ENCODE assay signal across 8 cellular contexts in genomic region chr14:88551094-88551870, GRCh38. TPM values are rescaled to one million over a fixed set of nuclear protein-coding genes. Genes with fewer than 3 reads are reported as not detected.
DNase-seq lines count a peak whose midpoint lies in the region; ATAC-seq, FAIRE-seq and TF ChIP-seq lines count a peak whose summit lies in the region.

No MANE protein-coding gene starts in this region.

- H3K27ac ChIP-seq in astrocyte (ENCODE audit: low read depth, low read length) (peak overlapping the region; percentile 5), right atrium auricular region (peak overlapping the region; percentile 84 to 95), trophoblast cell (ENCODE audit: low read depth, low read length) (no peak overlapping the region), upper lobe of right lung (peak overlapping the region; percentile 49)

- H2BK12ac ChIP-seq in trophoblast cell (ENCODE audit: low read length): no peak overlapping the region

- no peak overlapping the region for H3K27ac Mint-ChIP-seq in astrocyte (ENCODE audit: unreplicated experiment)

- H2BK120ac ChIP-seq in trophoblast cell (ENCODE audit: insufficient read depth, low read length, poor library complexity): no peak overlapping the region

- H3K4me3 ChIP-seq in astrocyte (ENCODE audit: insufficient read depth, low read depth, low read length) (peak overlapping the region; percentile 71), right atrium auricular region (peak overlapping the region; percentile 55 to 71), trophoblast cell (ENCODE audit: low read depth, low read length) (peak overlapping the region; percentile 55), upper lobe of right lung (peak overlapping the region; percentile 69)

- H3K36me3 Mint-ChIP-seq in astrocyte (ENCODE audit: low read depth, unreplicated experiment): peaks cover 6% of the 10 kb centered on the region

- peaks cover 42% of the 10 kb centered on the region for H4K20me1 ChIP-seq in astrocyte (ENCODE audit: insufficient read depth, low read length)

- peaks cover 9% of the 10 kb centered on the region for H3K79me1 ChIP-seq in trophoblast cell (ENCODE audit: low read length)

- peak overlapping the region; percentile 92 for H3K4me3 Mint-ChIP-seq in astrocyte (ENCODE audit: unreplicated experiment)

- H3K4ac ChIP-seq in trophoblast cell (ENCODE audit: low read depth, low read length): peak overlapping the region; percentile 50

- no peaks in the 10 kb centered on the region for H3K27me3 ChIP-seq in astrocyte (ENCODE audit: insufficient read depth, low read length)
- no peaks in the 10 kb centered on the region for H3K27me3 ChIP-seq in right atrium auricular region
- no peaks in the 10 kb centered on the region for H3K27me3 ChIP-seq in trophoblast cell (ENCODE audit: insufficient read depth, low read length)
- no peaks in the 10 kb centered on the region for H3K27me3 ChIP-seq in upper lobe of right lung

- H2AK5ac ChIP-seq in trophoblast cell (ENCODE audit: low read length): no peak overlapping the region

- FAIRE-seq in RCC 7860 (lab: Jason Lieb, UNC) (no peak), astrocyte (lab: Jason Lieb, UNC) (no peak)

- WGBS in trophoblast cell (ENCODE audit: extremely low coverage, insufficient coverage, insufficient read length): no CpG with 5 or more reads among the region's 50 CpGs

- H3K36me3 ChIP-seq in astrocyte (ENCODE audit: insufficient read depth, low read length): peaks cover 17% of the 10 kb centered on the region
- peaks cover 20% of the 10 kb centered on the region for H3K36me3 ChIP-seq in right atrium auricular region
- peaks cover 24 to 28% of the 10 kb centered on the region in 2 experiments for H3K36me3 ChIP-seq in trophoblast cell (ENCODE audit: control insufficient read depth in 1 of 2, insufficient read depth in 2 of 2, low read length in 2 of 2)
- peaks cover 21% of the 10 kb centered on the region for H3K36me3 ChIP-seq in upper lobe of right lung

- TF ChIP-seq CTCF in astrocyte (IDR thresholded peaks at IDR 0.05; ENCODE audit: insufficient read depth, low read depth, low read length) (no peak), right atrium auricular region (IDR thresholded peaks at IDR 0.05) (peak in 1 of 2 donors; percentile 71), upper lobe of right lung (IDR thresholded peaks at IDR 0.05) (peak; percentile 30)

- intact Hi-C loops in upper lobe of right lung (cut with DNase I): loop anchor here (10.0 kb wide), 1 partner anchor 56 kb away; no protein-coding TSS in a partner anchor

- peak overlapping the region; percentile 39 for H4K12ac ChIP-seq in trophoblast cell (ENCODE audit: low read depth, low read length)

- H3K27me3 Mint-ChIP-seq in astrocyte (ENCODE audit: low read depth, unreplicated experiment): no peaks in the 10 kb centered on the region

- peaks cover 13% of the 10 kb centered on the region for H3K4me1 ChIP-seq in astrocyte (ENCODE audit: insufficient read depth, low read length)
- peaks cover 0 to 63% of the 10 kb centered on the region in 2 donors for H3K4me1 ChIP-seq in right atrium auricular region
- H3K4me1 ChIP-seq in trophoblast cell (ENCODE audit: control insufficient read depth in 1 of 2, insufficient read depth in 2 of 2, low read length in 2 of 2): peaks cover 6 to 7% of the 10 kb centered on the region in 2 experiments
- H3K4me1 ChIP-seq in upper lobe of right lung: peaks cover 27% of the 10 kb centered on the region

- H4K91ac ChIP-seq in trophoblast cell (ENCODE audit: low read depth, low read length): no peak overlapping the region

- no peak overlapping the region for H3K23ac ChIP-seq in trophoblast cell (ENCODE audit: low read length)

- peak; percentile 87 for ATAC-seq in upper lobe of right lung

- H3K4me2 ChIP-seq in astrocyte (ENCODE audit: low read length): peak overlapping the region; percentile 89
- peak overlapping the region; percentile 53 for H3K4me2 ChIP-seq in trophoblast cell (ENCODE audit: low read length)

- H3K79me2 ChIP-seq in astrocyte (ENCODE audit: insufficient read depth, low read length) (peaks cover 72% of the 10 kb centered on the region), trophoblast cell (ENCODE audit: control insufficient read depth, insufficient read depth, low read length, poor library complexity) (peaks cover 5% of the 10 kb centered on the region)

- H3K4me1 Mint-ChIP-seq in astrocyte (ENCODE audit: low read depth, unreplicated experiment): peaks cover 11% of the 10 kb centered on the region

- no peak overlapping the region for H3K18ac ChIP-seq in trophoblast cell (ENCODE audit: low read length)

- no peaks in the 10 kb centered on the region for H3K9me3 ChIP-seq in astrocyte (ENCODE audit: insufficient read depth, low read depth, low read length)
- no peaks in the 10 kb centered on the region for H3K9me3 ChIP-seq in right atrium auricular region
- H3K9me3 ChIP-seq in trophoblast cell (ENCODE audit: insufficient read depth, low read depth, low read length): no peaks in the 10 kb centered on the region
- H3K9me3 ChIP-seq in upper lobe of right lung: no peaks in the 10 kb centered on the region

- H3K14ac ChIP-seq in trophoblast cell (ENCODE audit: low read length): no peak overlapping the region

- peak overlapping the region; percentile 32 for H4K8ac ChIP-seq in trophoblast cell (ENCODE audit: low read depth, low read length)

- H2BK5ac ChIP-seq in trophoblast cell (ENCODE audit: low read depth, low read length, poor library complexity): no peak overlapping the region

- H2AFZ ChIP-seq in astrocyte (ENCODE audit: low read depth, low read length) (peak overlapping the region; percentile 72), trophoblast cell (ENCODE audit: insufficient read depth, low read length, poor library complexity) (no peak overlapping the region)

- DNase-seq in AG20443 (ENCODE audit: low spot score) (peak; percentile 92), HCEC 1CT (peak; percentile 84), RCC 7860 (ENCODE audit: low spot score) (peak; percentile 42), astrocyte (ENCODE audit: low read depth) (peak; percentile 72), right atrium auricular region (ENCODE audit: low spot score) (peak; percentile 85), trophoblast cell (peak; percentile 61 to 78), upper lobe of right lung (peak; percentile 90), NCI-H774 (lab: John Stamatoyannopoulos, UW) (no peak)

- H3K9ac ChIP-seq in astrocyte (ENCODE audit: low read length): peak overlapping the region; percentile 62
- H3K9ac ChIP-seq in trophoblast cell (ENCODE audit: low read length): no peak overlapping the region

- H3K9me3 Mint-ChIP-seq in astrocyte (ENCODE audit: unreplicated experiment): no peaks in the 10 kb centered on the region

RNA-seq across cellular contexts. Expression of gene PTPN21, which starts 3.5 kb away (rescaled TPM):
- total RNA-seq in astrocyte: 30.1 and 30.2 TPM in 2 replicates
- 10 to 100 TPM; 22.4 to 24.3 TPM for total RNA-seq in right atrium auricular region
- polyA plus RNA-seq in trophoblast cell (2013): 119 and 131 TPM in 2 replicates
- 70.6 TPM for total RNA-seq in upper lobe of right lung

RNA-seq across cellular contexts. Expression of gene ZC3H14, which starts 11.6 kb away (rescaled TPM):
- total RNA-seq in astrocyte: 55.2 and 55.8 TPM in 2 replicates
- 10 to 100 TPM; 45.1 to 59.9 TPM for total RNA-seq in right atrium auricular region
- 92.2 and 93.7 TPM in 2 replicates for polyA plus RNA-seq in trophoblast cell (2013)
- total RNA-seq in upper lobe of right lung: 63.4 TPM
